ENCODE assay signal across 1 cellular context in genomic region chr2:96523659-96524481, GRCh38.
TF ChIP-seq lines count a peak whose summit lies in the region.

No MANE protein-coding gene starts in this region.

TF ChIP-seq in HepG2, 621 proteins besides CTCF, POLR2A, EP300 and RAD21:
- TF ChIP-seq CHCHD3 (CRISPR knock-in tag; IDR thresholded peaks at IDR 0.05) (no peak), TRIM24 (CRISPR knock-in tag; IDR thresholded peaks at IDR 0.05) (no peak), ONECUT2 (CRISPR knock-in tag; IDR thresholded peaks at IDR 0.05) (no peak), MTA1 (CRISPR knock-in tag; IDR thresholded peaks at IDR 0.05; ENCODE audit: borderline replicate concordance) (no peak), IKZF1 (IDR thresholded peaks at IDR 0.05) (no peak), KAT8 (CRISPR knock-in tag; IDR thresholded peaks at IDR 0.05) (no peak), FOXO4 (CRISPR knock-in tag; conservative IDR thresholded peaks at IDR 0.05) (no peak), ATAD3A (CRISPR knock-in tag; IDR thresholded peaks at IDR 0.05) (no peak), RBFOX2 (IDR thresholded peaks at IDR 0.05; ENCODE audit: low read depth, low read length) (no peak), ZNF737 (CRISPR knock-in tag; IDR thresholded peaks at IDR 0.05; ENCODE audit: borderline replicate concordance) (no peak), POGZ (CRISPR knock-in tag; IDR thresholded peaks at IDR 0.05) (no peak), POLR2AphosphoS5 (IDR thresholded peaks at IDR 0.05; ENCODE audit: low read depth, low read length) (no peak)
- TF ChIP-seq, protein P1, sequence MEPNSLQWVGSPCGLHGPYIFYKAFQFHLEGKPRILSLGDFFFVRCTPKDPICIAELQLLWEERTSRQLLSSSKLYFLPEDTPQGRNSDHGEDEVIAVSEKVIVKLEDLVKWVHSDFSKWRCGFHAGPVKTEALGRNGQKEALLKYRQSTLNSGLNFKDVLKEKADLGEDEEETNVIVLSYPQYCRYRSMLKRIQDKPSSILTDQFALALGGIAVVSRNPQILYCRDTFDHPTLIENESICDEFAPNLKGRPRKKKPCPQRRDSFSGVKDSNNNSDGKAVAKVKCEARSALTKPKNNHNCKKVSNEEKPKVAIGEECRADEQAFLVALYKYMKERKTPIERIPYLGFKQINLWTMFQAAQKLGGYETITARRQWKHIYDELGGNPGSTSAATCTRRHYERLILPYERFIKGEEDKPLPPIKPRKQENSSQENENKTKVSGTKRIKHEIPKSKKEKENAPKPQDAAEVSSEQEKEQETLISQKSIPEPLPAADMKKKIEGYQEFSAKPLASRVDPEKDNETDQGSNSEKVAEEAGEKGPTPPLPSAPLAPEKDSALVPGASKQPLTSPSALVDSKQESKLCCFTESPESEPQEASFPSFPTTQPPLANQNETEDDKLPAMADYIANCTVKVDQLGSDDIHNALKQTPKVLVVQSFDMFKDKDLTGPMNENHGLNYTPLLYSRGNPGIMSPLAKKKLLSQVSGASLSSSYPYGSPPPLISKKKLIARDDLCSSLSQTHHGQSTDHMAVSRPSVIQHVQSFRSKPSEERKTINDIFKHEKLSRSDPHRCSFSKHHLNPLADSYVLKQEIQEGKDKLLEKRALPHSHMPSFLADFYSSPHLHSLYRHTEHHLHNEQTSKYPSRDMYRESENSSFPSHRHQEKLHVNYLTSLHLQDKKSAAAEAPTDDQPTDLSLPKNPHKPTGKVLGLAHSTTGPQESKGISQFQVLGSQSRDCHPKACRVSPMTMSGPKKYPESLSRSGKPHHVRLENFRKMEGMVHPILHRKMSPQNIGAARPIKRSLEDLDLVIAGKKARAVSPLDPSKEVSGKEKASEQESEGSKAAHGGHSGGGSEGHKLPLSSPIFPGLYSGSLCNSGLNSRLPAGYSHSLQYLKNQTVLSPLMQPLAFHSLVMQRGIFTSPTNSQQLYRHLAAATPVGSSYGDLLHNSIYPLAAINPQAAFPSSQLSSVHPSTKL (CRISPR knock-in tag; IDR thresholded peaks at IDR 0.05): no peak
